Comparison of ENCODE assay signal across 8 cellular contexts in genomic region chr2:23199115-23199918, GRCh38.
A peak's percentile ranks its signal among the peaks of the same experiment; 100 is the strongest.
DNase-seq lines count a peak whose midpoint lies in the region; ATAC-seq and TF ChIP-seq lines count a peak whose summit lies in the region.

No MANE protein-coding gene starts in this region.

- peak; percentile 67 for ATAC-seq in HG02938 (IDR thresholded peaks at IDR 0.05; ENCODE audit: unreplicated experiment)
- peak; percentile 43; the same call in 1 of the 3 replicates for ATAC-seq in SK-N-SH treated with all-trans-retinoic acid at 6 μM for 48 hours
- peak; percentile 72 for ATAC-seq in left lobe of liver
- no peak for ATAC-seq in HG03442 (IDR thresholded peaks at IDR 0.05; ENCODE audit: unreplicated experiment)

- H3K4me1 ChIP-seq in tibial artery: peaks cover 0 to under 1% (median 0%) of the 10 kb centered on the region in 4 donors

- H3K9me3 ChIP-seq in tibial artery: peaks cover 0 to 9% (median 8%) of the 10 kb centered on the region in 3 donors

- H3K36me3 ChIP-seq in tibial artery: no peaks in the 10 kb centered on the region

- no peaks in the 10 kb centered on the region for H3K27me3 ChIP-seq in tibial artery

- DNase-seq in GM12864 (ENCODE audit: low read depth) (no peak), left lobe of liver (ENCODE audit: low spot score) (peak; percentile 54), tibial artery (no peak), foreskin melanocyte (no peak)
- no peak for DNase-seq in activated CD4-positive, CD25-positive, alpha-beta regulatory T cell (lab: John Stamatoyannopoulos, UW)

- TF ChIP-seq CTCF in GM12864 (IDR thresholded peaks at IDR 0.05; ENCODE audit: low read depth, low read length, missing control alignments) (peak; percentile 81), tibial artery (IDR thresholded peaks at IDR 0.05) (no peak)

- no peak overlapping the region for H3K27ac ChIP-seq in tibial artery

- intact Hi-C loops in tibial artery (cut with DNase I; ENCODE audit: low total_unique reads): no loop called here

- H3K4me3 ChIP-seq in GM12864 (ENCODE audit: low read depth, low read length) (no peak overlapping the region), tibial artery (no peak overlapping the region)

TF ChIP-seq in SK-N-SH treated with all-trans-retinoic acid at 6 μM for 48 hours, 23 proteins besides CTCF, POLR2A, EP300 and RAD21:
- TF ChIP-seq CSDC2 (CRISPR knock-in tag; IDR thresholded peaks at IDR 0.05) (no peak), TOX (CRISPR knock-in tag; IDR thresholded peaks at IDR 0.05; ENCODE audit: borderline replicate concordance) (no peak)
